ENCODE assay signal across 10 cellular contexts in genomic region chr2:172836386-172837200, GRCh38.
DNase-seq lines count a peak whose midpoint lies in the region; ATAC-seq and TF ChIP-seq lines count a peak whose summit lies in the region.
"Had no signal": no experiment of that assay in that cellular context is flagged by ENCODE, and none has a peak within 500 bp of the region (broad histone marks: within the 10 kb centered on the region; RNA-seq: fewer than 3 reads in every experiment).

No MANE protein-coding gene starts in this region.

- H3K4me1 ChIP-seq in Peyer's patch = no peaks in the 10 kb centered on the region

- DNase-seq in stimulated activated naive CD8-positive, alpha-beta T cell treated with anti-CD3 and anti-CD28 coated beads, Interleukin-15, amount 100 ng/mL, for 72 hours = no peak
- DNase-seq in stimulated activated naive CD8-positive, alpha-beta T cell treated with anti-CD3 and anti-CD28 coated beads, Interleukin-15, Interleukin-2, amounts not matched to agents 100 U/mL and 50 U/mL, for 24 hours = no peak
- DNase-seq in SKM-1 (lab: John Stamatoyannopoulos, UW; ENCODE audit: unreplicated experiment) (peak; percentile 13), left ventricle myocardium superior (no peak), WTC11 (ENCODE audit: low spot score) (no peak), Peyer's patch (no peak)
- no peak for DNase-seq in activated effector memory CD4-positive, alpha-beta T cell treated with anti-CD3 and anti-CD28 coated beads, Interleukin-2, amount 50 U/mL, for 16 hours

- no peaks in the 10 kb centered on the region for H3K9me3 ChIP-seq in Peyer's patch

- H3K27me3 Mint-ChIP-seq in stimulated activated naive CD8-positive, alpha-beta T cell treated with anti-CD3 and anti-CD28 coated beads, Interleukin-15, amount 100 ng/mL, for 72 hours = peaks cover 8% of the 10 kb centered on the region
- H3K27me3 Mint-ChIP-seq in WTC11 (ENCODE audit: low read depth) = no peaks in the 10 kb centered on the region

- peak; percentile 60 for ATAC-seq in stimulated activated naive CD8-positive, alpha-beta T cell treated with anti-CD3 and anti-CD28 coated beads, Interleukin-15, amount 100 ng/mL, for 72 hours
- no peak for ATAC-seq in stimulated activated naive CD8-positive, alpha-beta T cell treated with anti-CD3 and anti-CD28 coated beads, Interleukin-15, Interleukin-2, amounts not matched to agents 100 U/mL and 50 U/mL, for 24 hours
- ATAC-seq in left ventricle myocardium superior = peak; percentile 66
- ATAC-seq in HG03135 (IDR thresholded peaks at IDR 0.05; ENCODE audit: unreplicated experiment) = no peak
- no peak for ATAC-seq in WTC11
- ATAC-seq: naive thymus-derived CD8-positive, alpha-beta T cell; Panc1 had no signal

- no peak overlapping the region for H3K4me3 Mint-ChIP-seq in stimulated activated naive CD8-positive, alpha-beta T cell treated with anti-CD3 and anti-CD28 coated beads, Interleukin-15, amount 100 ng/mL, for 72 hours
- H3K4me3 Mint-ChIP-seq in WTC11 = no peak overlapping the region
- H3K4me3 Mint-ChIP-seq: naive thymus-derived CD8-positive, alpha-beta T cell had no signal

- TF ChIP-seq CTCF in WTC11 (IDR thresholded peaks at IDR 0.05) (no peak), Peyer's patch (IDR thresholded peaks at IDR 0.05) (no peak)

- no peaks in the 10 kb centered on the region for H3K36me3 ChIP-seq in Peyer's patch

- H3K36me3 Mint-ChIP-seq in WTC11 = no peaks in the 10 kb centered on the region
- H3K36me3 Mint-ChIP-seq: naive thymus-derived CD8-positive, alpha-beta T cell had no signal

- no peaks in the 10 kb centered on the region for H3K27me3 ChIP-seq in Peyer's patch

- CTCF ChIA-PET in WTC11 (lab: Charles Lee) = interaction anchor here (1.0 to 1.2 kb wide), 2 partner anchors 29 to 95 kb away, joined by 3 read pairs; no protein-coding TSS in a partner anchor

- no peak overlapping the region for H3K4me3 ChIP-seq in Peyer's patch

- no peak overlapping the region for H3K27ac Mint-ChIP-seq in stimulated activated naive CD8-positive, alpha-beta T cell treated with anti-CD3 and anti-CD28 coated beads, Interleukin-15, amount 100 ng/mL, for 72 hours
- no peak overlapping the region for H3K27ac Mint-ChIP-seq in WTC11
- H3K27ac Mint-ChIP-seq: naive thymus-derived CD8-positive, alpha-beta T cell had no signal

- TF ChIP-seq POLR2A in Peyer's patch (IDR thresholded peaks at IDR 0.05) = no peak

- intact Hi-C loops in left ventricle myocardium superior (cut with micrococcal nuclease) = no loop called here

- POLR2A ChIA-PET in WTC11 (lab: Charles Lee) = no interaction called here

- no peak overlapping the region for H3K27ac ChIP-seq in Peyer's patch

- H3K9me3 Mint-ChIP-seq in stimulated activated naive CD8-positive, alpha-beta T cell treated with anti-CD3 and anti-CD28 coated beads, Interleukin-15, amount 100 ng/mL, for 72 hours = no peaks in the 10 kb centered on the region
- no peaks in the 10 kb centered on the region for H3K9me3 Mint-ChIP-seq in WTC11
- H3K9me3 Mint-ChIP-seq: naive thymus-derived CD8-positive, alpha-beta T cell had no signal

- H3K4me1 Mint-ChIP-seq in stimulated activated naive CD8-positive, alpha-beta T cell treated with anti-CD3 and anti-CD28 coated beads, Interleukin-15, amount 100 ng/mL, for 72 hours = peaks cover 9% of the 10 kb centered on the region
- H3K4me1 Mint-ChIP-seq in WTC11 = peaks cover 8% of the 10 kb centered on the region; the same call in 1 of the 2 replicates

TF ChIP-seq in WTC11, 78 proteins besides CTCF, POLR2A, EP300 and RAD21:
- TF ChIP-seq GRHL2 (CRISPR knock-in tag; IDR thresholded peaks at IDR 0.05; ENCODE audit: insufficient replicate concordance, severe bottlenecking) (no peak), ZNF138 (CRISPR knock-in tag; conservative IDR thresholded peaks at IDR 0.05) (no peak), ZBTB43 (CRISPR knock-in tag; IDR thresholded peaks at IDR 0.05) (no peak), SMAD3 (CRISPR knock-in tag; IDR thresholded peaks at IDR 0.05; ENCODE audit: borderline replicate concordance) (no peak), NR2C2 (CRISPR knock-in tag; IDR thresholded peaks at IDR 0.05) (no peak), FOXP4 (CRISPR knock-in tag; IDR thresholded peaks at IDR 0.05) (no peak), ZMAT4 (CRISPR knock-in tag; IDR thresholded peaks at IDR 0.05) (no peak), GTF2I (CRISPR knock-in tag; conservative IDR thresholded peaks at IDR 0.05) (no peak), ZNF671 (CRISPR knock-in tag; IDR thresholded peaks at IDR 0.05) (no peak), JUN (CRISPR knock-in tag; IDR thresholded peaks at IDR 0.05) (no peak), ESRRA (CRISPR knock-in tag; IDR thresholded peaks at IDR 0.05; ENCODE audit: borderline replicate concordance) (no peak), ZNF263 (CRISPR knock-in tag; IDR thresholded peaks at IDR 0.05; ENCODE audit: low read depth) (no peak), SOX15 (CRISPR knock-in tag; IDR thresholded peaks at IDR 0.05) (no peak), ATF3 (CRISPR knock-in tag; conservative IDR thresholded peaks at IDR 0.05) (no peak), ZSCAN18 (CRISPR knock-in tag; IDR thresholded peaks at IDR 0.05) (no peak), HMGXB4 (CRISPR knock-in tag; IDR thresholded peaks at IDR 0.05) (no peak), IRF1 (CRISPR knock-in tag; IDR thresholded peaks at IDR 0.05) (no peak), ZNF423 (CRISPR knock-in tag; IDR thresholded peaks at IDR 0.05) (no peak), CREM (CRISPR knock-in tag; IDR thresholded peaks at IDR 0.05) (no peak)

Comparison
In these comparisons a context has a peak if more than half of its experiments do, and no peak if none do; other contexts are left out.
1. ATAC-seq: peak in stimulated activated naive CD8-positive, alpha-beta T cell treated with anti-CD3 and anti-CD28 coated beads, Interleukin-15, amount 100 ng/mL, for 72 hours (single experiment) and left ventricle myocardium superior (single experiment); none in stimulated activated naive CD8-positive, alpha-beta T cell treated with anti-CD3 and anti-CD28 coated beads, Interleukin-15, Interleukin-2, amounts not matched to agents 100 U/mL and 50 U/mL, for 24 hours (single experiment), HG03135 (single experiment) and WTC11 (single experiment).